8 cellular contexts compared by ENCODE assay signal in genomic region chr13:77338961-77339401, GRCh38. TPM values are rescaled to one million over a fixed set of nuclear protein-coding genes. Genes with fewer than 3 reads are reported as not detected.
DNase-seq lines count a peak whose midpoint lies in the region; ATAC-seq and TF ChIP-seq lines count a peak whose summit lies in the region.

No MANE protein-coding gene starts in this region.

- H3K27ac Mint-ChIP-seq in activated CD4-positive, alpha-beta T cell treated with anti-CD3 and anti-CD28 coated beads for 36 hours = no peak overlapping the region
- no peak overlapping the region for H3K27ac Mint-ChIP-seq in activated CD4-positive, alpha-beta T cell treated with anti-CD3 and anti-CD28 coated beads, Interleukin-2, amount 10 ng/mL, durations not matched to agents 7 days and 5 days

- no peaks in the 10 kb centered on the region for H3K27me3 ChIP-seq in psoas muscle (ENCODE audit: insufficient read depth in 3 of 3, low read length in 2 of 3)

- peak; percentile 21 for ATAC-seq in activated CD4-positive, alpha-beta T cell treated with anti-CD3 and anti-CD28 coated beads for 36 hours
- ATAC-seq in HG02938 (IDR thresholded peaks at IDR 0.05; ENCODE audit: unreplicated experiment) = peak; percentile 65
- peak; percentile 37 to 76 (median 65) for ATAC-seq in psoas muscle

- 17 to 22% (median 18%) methylated on average over 6 of the region's 6 CpGs for WGBS in psoas muscle, 3 donors

- H3K36me3 Mint-ChIP-seq in activated CD4-positive, alpha-beta T cell treated with anti-CD3 and anti-CD28 coated beads for 36 hours (ENCODE audit: low read depth) = no peaks in the 10 kb centered on the region
- no peaks in the 10 kb centered on the region for H3K36me3 Mint-ChIP-seq in activated CD4-positive, alpha-beta T cell treated with anti-CD3 and anti-CD28 coated beads, Interleukin-2, amount 10 ng/mL, durations not matched to agents 7 days and 5 days (ENCODE audit: low read depth)

- H3K9me3 Mint-ChIP-seq in activated CD4-positive, alpha-beta T cell treated with anti-CD3 and anti-CD28 coated beads for 36 hours (ENCODE audit: low read depth) = no peaks in the 10 kb centered on the region
- no peaks in the 10 kb centered on the region for H3K9me3 Mint-ChIP-seq in activated CD4-positive, alpha-beta T cell treated with anti-CD3 and anti-CD28 coated beads, Interleukin-2, amount 10 ng/mL, durations not matched to agents 7 days and 5 days

- no peak for DNase-seq in activated CD4-positive, alpha-beta T cell treated with anti-CD3 and anti-CD28 coated beads for 36 hours
- no peak for DNase-seq in activated CD4-positive, alpha-beta T cell treated with anti-CD3 and anti-CD28 coated beads, Interleukin-2, amount 10 ng/mL, durations not matched to agents 7 days and 5 days
- peak; percentile 48 to 71 for DNase-seq in NOMO-1 (lab: John Stamatoyannopoulos, UW; ENCODE audit: unreplicated experiment in 2 of 2)
- no peak for DNase-seq in psoas muscle
- no peak for DNase-seq in HK-2 (ENCODE audit: unreplicated experiment)
- DNase-seq in cerebellum (ENCODE audit: low spot score) = no peak
- DNase-seq in islet precursor cell = no peak

- peaks cover 17% of the 10 kb centered on the region for H3K4me1 Mint-ChIP-seq in activated CD4-positive, alpha-beta T cell treated with anti-CD3 and anti-CD28 coated beads for 36 hours
- peaks cover 17% of the 10 kb centered on the region for H3K4me1 Mint-ChIP-seq in activated CD4-positive, alpha-beta T cell treated with anti-CD3 and anti-CD28 coated beads, Interleukin-2, amount 10 ng/mL, durations not matched to agents 7 days and 5 days

- no peak for TF ChIP-seq CTCF in psoas muscle (IDR thresholded peaks at IDR 0.05)

- H3K27ac ChIP-seq in psoas muscle = no peak overlapping the region

- intact Hi-C loops in activated CD4-positive, alpha-beta T cell treated with anti-CD3 and anti-CD28 coated beads for 36 hours (cut with DNase I, micrococcal nuclease) = no loop called here
- intact Hi-C loops in psoas muscle (cut with DNase I) = loop anchor here in 1 of 2 donors (10.0 kb wide), 1 partner anchor 136 kb away; no protein-coding TSS in a partner anchor

- no peaks in the 10 kb centered on the region for H3K9me3 ChIP-seq in psoas muscle

- no peak overlapping the region for H3K4me3 ChIP-seq in psoas muscle

- POLR2A ChIA-PET in activated CD4-positive, alpha-beta T cell treated with anti-CD3 and anti-CD28 coated beads for 36 hours (lab: Charles Lee) = no interaction called here
- POLR2A ChIA-PET in activated CD4-positive, alpha-beta T cell treated with anti-CD3 and anti-CD28 coated beads, Interleukin-2, amount 10 ng/mL, durations not matched to agents 7 days and 5 days (lab: Charles Lee) = no interaction called here

- H3K27me3 Mint-ChIP-seq in activated CD4-positive, alpha-beta T cell treated with anti-CD3 and anti-CD28 coated beads for 36 hours = no peaks in the 10 kb centered on the region
- no peaks in the 10 kb centered on the region for H3K27me3 Mint-ChIP-seq in activated CD4-positive, alpha-beta T cell treated with anti-CD3 and anti-CD28 coated beads, Interleukin-2, amount 10 ng/mL, durations not matched to agents 7 days and 5 days

- H3K4me1 ChIP-seq in psoas muscle = no peaks in the 10 kb centered on the region

- CTCF ChIA-PET in activated CD4-positive, alpha-beta T cell treated with anti-CD3 and anti-CD28 coated beads for 36 hours (lab: Charles Lee) = no interaction called here
- CTCF ChIA-PET in activated CD4-positive, alpha-beta T cell treated with anti-CD3 and anti-CD28 coated beads, Interleukin-2, amount 10 ng/mL, durations not matched to agents 7 days and 5 days (lab: Charles Lee) = interaction anchor here (1.4 kb wide), 1 partner anchor 12 kb away, joined by 5 read pairs; the partner anchor contains the start of gene MYCBP2

- H3K36me3 ChIP-seq in psoas muscle (ENCODE audit: insufficient read depth in 1 of 2, low read depth in 1 of 2) = no peaks in the 10 kb centered on the region

- no peak overlapping the region for H3K4me3 Mint-ChIP-seq in activated CD4-positive, alpha-beta T cell treated with anti-CD3 and anti-CD28 coated beads for 36 hours
- H3K4me3 Mint-ChIP-seq in activated CD4-positive, alpha-beta T cell treated with anti-CD3 and anti-CD28 coated beads, Interleukin-2, amount 10 ng/mL, durations not matched to agents 7 days and 5 days = no peak overlapping the region

RNA-seq across cellular contexts. Expression of gene MYCBP2, which starts 12.1 kb away (rescaled TPM):
- total RNA-seq in activated CD4-positive, alpha-beta T cell treated with anti-CD3 and anti-CD28 coated beads for 36 hours = 10 to 100 TPM; 71.3 to 85.9 TPM
- 100 to 1,000 TPM; 118 to 129 TPM for total RNA-seq in activated CD4-positive, alpha-beta T cell treated with anti-CD3 and anti-CD28 coated beads, Interleukin-2, amount 10 ng/mL, durations not matched to agents 7 days and 5 days
- total RNA-seq in psoas muscle (10 to 100 TPM; 35.5 to 49.5 (median 39.5) TPM), cerebellum (202 TPM)
- 10 to 100 TPM; 10.8 to 28.8 (median 19.8) TPM for polyA plus RNA-seq in psoas muscle

Comparison
In these comparisons a context has a peak if more than half of its experiments do, and no peak if none do; other contexts are left out.
1. DNase-seq: peak in NOMO-1 (2 of 2); none in activated CD4-positive, alpha-beta T cell treated with anti-CD3 and anti-CD28 coated beads for 36 hours (single experiment), activated CD4-positive, alpha-beta T cell treated with anti-CD3 and anti-CD28 coated beads, Interleukin-2, amount 10 ng/mL, durations not matched to agents 7 days and 5 days (single experiment), psoas muscle (0 of 2), HK-2 (single experiment), cerebellum (single experiment) and islet precursor cell (single experiment).
2. Peak in every context shown above with its lines, with median percentiles within 50 percentile points of each other: ATAC-seq.